Comparison of ENCODE assay signal across 1 cellular context in the genomic region with DNA sequence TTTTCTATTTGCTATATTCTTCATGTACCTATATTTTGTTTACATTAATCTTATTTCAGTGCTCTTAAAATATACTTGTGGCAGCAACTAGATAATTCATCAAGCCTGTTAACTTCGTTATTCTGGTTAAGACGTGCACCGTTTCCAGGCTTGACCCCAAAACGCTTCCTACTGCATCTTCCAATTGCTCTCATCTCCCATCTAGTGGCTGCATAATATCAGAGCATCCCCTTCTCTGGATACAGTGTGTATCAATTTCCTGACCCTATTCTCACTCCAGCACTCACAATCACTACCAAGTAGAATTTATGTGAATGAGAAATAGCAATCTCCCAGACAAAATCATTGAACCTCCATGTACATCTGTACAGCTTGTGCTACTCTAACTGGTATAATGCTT.
TF ChIP-seq lines count a peak whose summit lies in the region.

No MANE protein-coding gene starts in this region.

TF ChIP-seq in HepG2, 621 proteins besides CTCF, POLR2A, EP300 and RAD21 (continued from another document):
- TF ChIP-seq, protein P1, sequence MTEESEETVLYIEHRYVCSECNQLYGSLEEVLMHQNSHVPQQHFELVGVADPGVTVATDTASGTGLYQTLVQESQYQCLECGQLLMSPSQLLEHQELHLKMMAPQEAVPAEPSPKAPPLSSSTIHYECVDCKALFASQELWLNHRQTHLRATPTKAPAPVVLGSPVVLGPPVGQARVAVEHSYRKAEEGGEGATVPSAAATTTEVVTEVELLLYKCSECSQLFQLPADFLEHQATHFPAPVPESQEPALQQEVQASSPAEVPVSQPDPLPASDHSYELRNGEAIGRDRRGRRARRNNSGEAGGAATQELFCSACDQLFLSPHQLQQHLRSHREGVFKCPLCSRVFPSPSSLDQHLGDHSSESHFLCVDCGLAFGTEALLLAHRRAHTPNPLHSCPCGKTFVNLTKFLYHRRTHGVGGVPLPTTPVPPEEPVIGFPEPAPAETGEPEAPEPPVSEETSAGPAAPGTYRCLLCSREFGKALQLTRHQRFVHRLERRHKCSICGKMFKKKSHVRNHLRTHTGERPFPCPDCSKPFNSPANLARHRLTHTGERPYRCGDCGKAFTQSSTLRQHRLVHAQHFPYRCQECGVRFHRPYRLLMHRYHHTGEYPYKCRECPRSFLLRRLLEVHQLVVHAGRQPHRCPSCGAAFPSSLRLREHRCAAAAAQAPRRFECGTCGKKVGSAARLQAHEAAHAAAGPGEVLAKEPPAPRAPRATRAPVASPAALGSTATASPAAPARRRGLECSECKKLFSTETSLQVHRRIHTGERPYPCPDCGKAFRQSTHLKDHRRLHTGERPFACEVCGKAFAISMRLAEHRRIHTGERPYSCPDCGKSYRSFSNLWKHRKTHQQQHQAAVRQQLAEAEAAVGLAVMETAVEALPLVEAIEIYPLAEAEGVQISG (CRISPR knock-in tag; IDR thresholded peaks at IDR 0.05), result no peak
- TF ChIP-seq EZH2 (conservative IDR thresholded peaks at IDR 0.05; ENCODE audit: low read depth, low read length) (no peak), ZNF451 (CRISPR knock-in tag; IDR thresholded peaks at IDR 0.05) (no peak), PHB2 (IDR thresholded peaks at IDR 0.05; ENCODE audit: partially characterized antibody) (no peak)
